ENCODE assay signal across 8 cellular contexts in the genomic region with DNA sequence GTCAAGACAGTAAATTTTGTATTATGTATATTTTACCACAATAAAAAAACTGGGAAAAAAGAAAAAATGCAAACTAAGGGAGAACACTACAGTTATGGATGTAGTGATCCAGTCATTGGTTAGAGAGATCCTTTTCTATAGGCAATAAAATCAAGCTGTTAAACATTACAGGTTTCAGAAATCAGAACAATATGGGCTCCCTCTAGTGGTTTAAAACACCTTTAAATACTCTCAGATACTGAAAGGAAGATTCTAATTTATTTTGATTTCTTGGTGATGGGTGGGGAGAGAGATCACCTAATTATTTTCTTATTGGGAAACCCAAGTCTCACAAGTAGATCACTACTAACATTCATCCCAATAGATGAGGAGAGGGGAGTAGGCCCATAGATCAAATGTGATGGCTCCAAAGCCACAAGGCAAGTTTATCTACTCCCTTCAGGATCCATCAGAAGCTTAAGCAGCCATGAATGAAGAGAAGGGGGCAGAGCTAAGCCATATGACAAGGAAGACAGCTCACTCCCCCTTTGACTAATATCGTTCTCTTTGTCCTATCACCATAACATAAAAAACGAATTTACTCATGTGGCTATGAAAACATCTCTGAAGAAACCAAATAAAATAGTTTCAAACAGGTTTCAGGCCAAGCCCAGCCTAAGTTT.
DNase-seq lines count a peak whose midpoint lies in the region; ATAC-seq and TF ChIP-seq lines count a peak whose summit lies in the region.

No MANE protein-coding gene starts in this region.

- TF ChIP-seq CTCF in astrocyte of the cerebellum (IDR thresholded peaks at IDR 0.05; ENCODE audit: low read depth, low read length, missing control alignments): peak; percentile 11

- no peak overlapping the region for H3K4me3 Mint-ChIP-seq in activated CD8-positive, alpha-beta memory T cell treated with anti-CD3 and anti-CD28 coated beads, Interleukin-2, amount 10 ng/mL, durations not matched to agents 7 days and 5 days

- peak; percentile 70 for ATAC-seq in left lobe of liver
- ATAC-seq in activated CD8-positive, alpha-beta memory T cell treated with anti-CD3 and anti-CD28 coated beads, Interleukin-2, amount 10 ng/mL, durations not matched to agents 7 days and 5 days: no peak

- H3K27me3 Mint-ChIP-seq in activated CD8-positive, alpha-beta memory T cell treated with anti-CD3 and anti-CD28 coated beads, Interleukin-2, amount 10 ng/mL, durations not matched to agents 7 days and 5 days: no peaks in the 10 kb centered on the region

- no peaks in the 10 kb centered on the region for H3K9me3 Mint-ChIP-seq in activated CD8-positive, alpha-beta memory T cell treated with anti-CD3 and anti-CD28 coated beads, Interleukin-2, amount 10 ng/mL, durations not matched to agents 7 days and 5 days (ENCODE audit: low read depth)

- H3K4me3 ChIP-seq in astrocyte of the cerebellum (ENCODE audit: low read depth, low read length): no peak overlapping the region

- DNase-seq in DMS 273 (lab: John Stamatoyannopoulos, UW; ENCODE audit: unreplicated experiment) (peak; percentile 43), DMS 273 treated with DMSO at 0.1 percent for 48 hours (lab: John Stamatoyannopoulos, UW) (no peak), NCI-H2029 treated with DMSO at 0.1 percent for 48 hours (lab: John Stamatoyannopoulos, UW) (peak; percentile 73), astrocyte of the cerebellum (ENCODE audit: low read depth) (peak; percentile 32), left lobe of liver (ENCODE audit: low spot score) (no peak), NCI-H146 (lab: John Stamatoyannopoulos, UW) (no peak)
- no peak for DNase-seq in activated CD8-positive, alpha-beta memory T cell treated with anti-CD3 and anti-CD28 coated beads for 24 hours
- no peak for DNase-seq in activated CD8-positive, alpha-beta memory T cell treated with anti-CD3 and anti-CD28 coated beads, Interleukin-2, amount 10 ng/mL, durations not matched to agents 7 days and 5 days

- no peak overlapping the region for H3K27ac Mint-ChIP-seq in activated CD8-positive, alpha-beta memory T cell treated with anti-CD3 and anti-CD28 coated beads, Interleukin-2, amount 10 ng/mL, durations not matched to agents 7 days and 5 days

- H3K36me3 Mint-ChIP-seq in activated CD8-positive, alpha-beta memory T cell treated with anti-CD3 and anti-CD28 coated beads, Interleukin-2, amount 10 ng/mL, durations not matched to agents 7 days and 5 days: no peaks in the 10 kb centered on the region

- peaks cover 24% of the 10 kb centered on the region for H3K4me1 Mint-ChIP-seq in activated CD8-positive, alpha-beta memory T cell treated with anti-CD3 and anti-CD28 coated beads, Interleukin-2, amount 10 ng/mL, durations not matched to agents 7 days and 5 days

- CTCF ChIA-PET in activated CD8-positive, alpha-beta memory T cell treated with anti-CD3 and anti-CD28 coated beads, Interleukin-2, amount 10 ng/mL, durations not matched to agents 7 days and 5 days (lab: Charles Lee): interaction anchor here (0.6 to 4.5 kb wide), 17 partner anchors 12 to 541 kb away, joined by 3 to 38 read pairs (median 5); no protein-coding TSS in a partner anchor

- in situ Hi-C loops in astrocyte of the cerebellum (cut with HindIII; ENCODE audit: low sequenced_read_pairs): no loop called here

Comparison
In these comparisons a context has a peak if more than half of its experiments do, and no peak if none do; other contexts are left out.
1. DNase-seq: peak in DMS 273 (single experiment), NCI-H2029 treated with DMSO at 0.1 percent for 48 hours (single experiment) and astrocyte of the cerebellum (single experiment); none in DMS 273 treated with DMSO at 0.1 percent for 48 hours (single experiment), left lobe of liver (single experiment), NCI-H146 (single experiment), activated CD8-positive, alpha-beta memory T cell treated with anti-CD3 and anti-CD28 coated beads for 24 hours (single experiment) and activated CD8-positive, alpha-beta memory T cell treated with anti-CD3 and anti-CD28 coated beads, Interleukin-2, amount 10 ng/mL, durations not matched to agents 7 days and 5 days (single experiment).